13 cellular contexts compared by ENCODE assay signal in genomic region chr15:91897585-91898372, GRCh38.
"Had no signal": no experiment of that assay in that cellular context is flagged by ENCODE, and none has a peak within 500 bp of the region (broad histone marks: within the 10 kb centered on the region; RNA-seq: fewer than 3 reads in every experiment).

No MANE protein-coding gene starts in this region.

- H3K9me3 ChIP-seq: ovary, upper lobe of right lung had no signal

- H3K27me3 ChIP-seq: brain microvascular endothelial cell, neural progenitor cell, ovary, upper lobe of right lung had no signal

- H3K27ac ChIP-seq: brain microvascular endothelial cell, neural progenitor cell, ovary, SK-N-MC, upper lobe of right lung had no signal

- DNase-seq: activated naive CD4-positive, alpha-beta T cell; activated naive CD8-positive, alpha-beta T cell treated with anti-CD3 and anti-CD28 coated beads, Interleukin-2, amount 10 ng/mL, durations not matched to agents 7 days and 5 days; brain microvascular endothelial cell; dermis blood vessel endothelial cell; endodermal cell; naive B cell; ovary; retina; stimulated activated CD4-positive, alpha-beta T cell treated with anti-CD3 and anti-CD28 coated beads, Interleukin-4, amount 100 ng/mL, for 1 hour; stimulated activated naive B cell treated with anti-CD40 and anti-IgM and Interleukin-4, amounts not matched to agents 10 μg/mL and 1 μg/mL and 100 μg/mL, for 72 hours; upper lobe of right lung had no signal

- H3K4me2 ChIP-seq: neural progenitor cell had no signal

- H2AFZ ChIP-seq: neural progenitor cell had no signal

- H3K36me3 ChIP-seq: brain microvascular endothelial cell, neural progenitor cell, ovary, upper lobe of right lung had no signal

- ATAC-seq: stimulated activated naive B cell treated with anti-CD40 and anti-IgM and Interleukin-4, amounts not matched to agents 10 μg/mL and 1 μg/mL and 100 μg/mL, for 72 hours; upper lobe of right lung had no signal

- H3K4me3 ChIP-seq: neural progenitor cell, ovary, SK-N-MC, upper lobe of right lung had no signal
